In genomic region chr2:160014227-160014626, GRCh38 we compare ENCODE assay signal across 1 cellular context.
TF ChIP-seq lines count a peak whose summit lies in the region.

No MANE protein-coding gene starts in this region.

TF ChIP-seq in HepG2, 621 proteins besides CTCF, POLR2A, EP300 and RAD21:
- TF ChIP-seq ZNF17 (CRISPR knock-in tag; IDR thresholded peaks at IDR 0.05): no peak
- no peak for TF ChIP-seq ZNF644 (CRISPR knock-in tag; IDR thresholded peaks at IDR 0.05; ENCODE audit: low read depth)
- no peak for TF ChIP-seq SRSF4 (IDR thresholded peaks at IDR 0.05; ENCODE audit: low read depth, low read length, poor library complexity, severe bottlenecking)
- no peak for TF ChIP-seq SAFB2 (CRISPR knock-in tag; IDR thresholded peaks at IDR 0.05; ENCODE audit: borderline replicate concordance, low read depth)
- no peak for TF ChIP-seq PBX2 (CRISPR knock-in tag; IDR thresholded peaks at IDR 0.05)
- no peak for TF ChIP-seq ZNF556 (CRISPR knock-in tag; IDR thresholded peaks at IDR 0.05; ENCODE audit: borderline replicate concordance)
- TF ChIP-seq, protein P1, sequence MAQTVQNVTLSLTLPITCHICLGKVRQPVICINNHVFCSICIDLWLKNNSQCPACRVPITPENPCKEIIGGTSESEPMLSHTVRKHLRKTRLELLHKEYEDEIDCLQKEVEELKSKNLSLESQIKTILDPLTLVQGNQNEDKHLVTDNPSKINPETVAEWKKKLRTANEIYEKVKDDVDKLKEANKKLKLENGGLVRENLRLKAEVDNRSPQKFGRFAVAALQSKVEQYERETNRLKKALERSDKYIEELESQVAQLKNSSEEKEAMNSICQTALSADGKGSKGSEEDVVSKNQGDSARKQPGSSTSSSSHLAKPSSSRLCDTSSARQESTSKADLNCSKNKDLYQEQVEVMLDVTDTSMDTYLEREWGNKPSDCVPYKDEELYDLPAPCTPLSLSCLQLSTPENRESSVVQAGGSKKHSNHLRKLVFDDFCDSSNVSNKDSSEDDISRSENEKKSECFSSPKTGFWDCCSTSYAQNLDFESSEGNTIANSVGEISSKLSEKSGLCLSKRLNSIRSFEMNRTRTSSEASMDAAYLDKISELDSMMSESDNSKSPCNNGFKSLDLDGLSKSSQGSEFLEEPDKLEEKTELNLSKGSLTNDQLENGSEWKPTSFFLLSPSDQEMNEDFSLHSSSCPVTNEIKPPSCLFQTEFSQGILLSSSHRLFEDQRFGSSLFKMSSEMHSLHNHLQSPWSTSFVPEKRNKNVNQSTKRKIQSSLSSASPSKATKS (CRISPR knock-in tag; IDR thresholded peaks at IDR 0.05): no peak
- no peak for TF ChIP-seq NR1H2 (CRISPR knock-in tag; IDR thresholded peaks at IDR 0.05; ENCODE audit: borderline replicate concordance, low read depth)
